In genomic region chr5:157222506-157223230, GRCh38 we compare ENCODE assay signal across 11 cellular contexts. TPM values are rescaled to one million over a fixed set of nuclear protein-coding genes. Genes with fewer than 3 reads are reported as not detected.
A peak's percentile ranks its signal among the peaks of the same experiment; 100 is the strongest.
DNase-seq lines count a peak whose midpoint lies in the region; ATAC-seq and TF ChIP-seq lines count a peak whose summit lies in the region.
"Had no signal": no experiment of that assay in that cellular context is flagged by ENCODE, and none has a peak within 500 bp of the region (broad histone marks: within the 10 kb centered on the region; RNA-seq: fewer than 3 reads in every experiment).

No MANE protein-coding gene starts in this region.

- no peaks in the 10 kb centered on the region for H3K9me3 ChIP-seq in effector memory CD4-positive, alpha-beta T cell (ENCODE audit: control insufficient read depth, low read length)
- H3K9me3 ChIP-seq in aorta (ENCODE audit: control insufficient read depth, low read length) (no peaks in the 10 kb centered on the region), esophagus squamous epithelium (no peaks in the 10 kb centered on the region)

- peaks cover 67% of the 10 kb centered on the region for H3K4me1 ChIP-seq in effector memory CD4-positive, alpha-beta T cell (ENCODE audit: control insufficient read depth, insufficient read depth, low read length, poor library complexity, severe bottlenecking)
- H3K4me1 ChIP-seq in aorta (ENCODE audit: control insufficient read depth in 1 of 2, insufficient read depth in 2 of 2, low read length in 2 of 2) (no peaks in the 10 kb centered on the region), esophagus squamous epithelium (no peaks in the 10 kb centered on the region)

- ATAC-seq in HG03039 (IDR thresholded peaks at IDR 0.05; ENCODE audit: unreplicated experiment), result peak; percentile 32
- ATAC-seq in aorta (ENCODE audit: low FRiP score), result no peak

- intact Hi-C loops in activated CD4-positive, alpha-beta T cell treated with anti-CD3 and anti-CD28 coated beads, Interleukin-2, amount 10 ng/mL, durations not matched to agents 24 days and 14 days (cut with micrococcal nuclease), result loop anchor here (1.0 to 10.0 kb wide), 10 partner anchors 8 to 382 kb away; partner anchors contain the start of genes HAVCR2 and MED7
- intact Hi-C loops in aorta (cut with DNase I) (no loop called here), esophagus squamous epithelium (cut with DNase I) (no loop called here)

- H3K4me3 ChIP-seq in effector memory CD4-positive, alpha-beta T cell (ENCODE audit: insufficient read depth, low read depth, low read length, poor library complexity, severe bottlenecking), result peak overlapping the region; percentile 19
- no peak overlapping the region for H3K4me3 ChIP-seq in aorta (ENCODE audit: low read length in 2 of 2)
- no peak overlapping the region for H3K4me3 ChIP-seq in esophagus squamous epithelium

- WGBS in aorta, 2 donors, result 80 to 83% methylated on average over 10 of the region's 10 CpGs
- 72 to 80% methylated on average over 10 of the region's 10 CpGs for WGBS in esophagus squamous epithelium, 2 donors

- peaks cover 88% of the 10 kb centered on the region for H3K36me3 Mint-ChIP-seq in activated CD4-positive, alpha-beta T cell treated with anti-CD3 and anti-CD28 coated beads, Interleukin-2, amount 10 ng/mL, durations not matched to agents 24 days and 14 days (ENCODE audit: low read depth)

- H3K9me3 Mint-ChIP-seq in activated CD4-positive, alpha-beta T cell treated with anti-CD3 and anti-CD28 coated beads, Interleukin-2, amount 10 ng/mL, durations not matched to agents 24 days and 14 days, result peaks cover 3% of the 10 kb centered on the region

- peak overlapping the region; percentile 87 for H3K27ac ChIP-seq in effector memory CD4-positive, alpha-beta T cell (ENCODE audit: insufficient read depth, low read length, poor library complexity, severe bottlenecking)
- H3K27ac ChIP-seq in aorta (ENCODE audit: low read depth in 1 of 2, low read length in 2 of 2), result no peak overlapping the region
- no peak overlapping the region for H3K27ac ChIP-seq in esophagus squamous epithelium
- no peak overlapping the region for H3K27ac ChIP-seq in caudate nucleus (ENCODE audit: low read depth, low read length)

- no peak for TF ChIP-seq POLR2A in esophagus squamous epithelium (IDR thresholded peaks at IDR 0.05)

- DNase-seq in activated CD4-positive, alpha-beta T cell treated with anti-CD3 and anti-CD28 coated beads, Interleukin-2, amount 10 ng/mL, durations not matched to agents 24 days and 14 days, result peak; percentile 94
- DNase-seq in effector memory CD4-positive, alpha-beta T cell, result peak; percentile 28 to 57 (median 37)
- peak; percentile 33 to 68 (median 54) for DNase-seq in stimulated activated naive CD4-positive, alpha-beta T cell (lab: John Stamatoyannopoulos, UW)
- DNase-seq in aorta (no peak), esophagus squamous epithelium (lab: John Stamatoyannopoulos, UW) (no peak), amygdala (lab: John Stamatoyannopoulos, UW) (no peak), caudate nucleus (lab: John Stamatoyannopoulos, UW) (no peak)
- DNase-seq: NCI-H1417 had no signal

- no peaks in the 10 kb centered on the region for H3K27me3 ChIP-seq in effector memory CD4-positive, alpha-beta T cell (replicated peaks; ENCODE audit: control insufficient read depth, insufficient read depth, low read length, poor library complexity, severe bottlenecking)
- H3K27me3 ChIP-seq in aorta (ENCODE audit: control insufficient read depth in 1 of 2, insufficient read depth in 2 of 2, low read length in 1 of 2) (no peaks in the 10 kb centered on the region), esophagus squamous epithelium (no peaks in the 10 kb centered on the region)

- no peaks in the 10 kb centered on the region for H3K27me3 Mint-ChIP-seq in activated CD4-positive, alpha-beta T cell treated with anti-CD3 and anti-CD28 coated beads, Interleukin-2, amount 10 ng/mL, durations not matched to agents 24 days and 14 days

- peaks cover 71% of the 10 kb centered on the region for H3K4me1 Mint-ChIP-seq in activated CD4-positive, alpha-beta T cell treated with anti-CD3 and anti-CD28 coated beads, Interleukin-2, amount 10 ng/mL, durations not matched to agents 24 days and 14 days

- H3K4me3 Mint-ChIP-seq in activated CD4-positive, alpha-beta T cell treated with anti-CD3 and anti-CD28 coated beads, Interleukin-2, amount 10 ng/mL, durations not matched to agents 24 days and 14 days, result peak overlapping the region; percentile 85

- H3K36me3 ChIP-seq in effector memory CD4-positive, alpha-beta T cell (ENCODE audit: control insufficient read depth, insufficient read depth, low read length), result peaks cover 74% of the 10 kb centered on the region
- H3K36me3 ChIP-seq in aorta (ENCODE audit: control insufficient read depth in 1 of 2, insufficient read depth in 2 of 2, low read length in 1 of 2), result no peaks in the 10 kb centered on the region
- H3K36me3 ChIP-seq in esophagus squamous epithelium, result no peaks in the 10 kb centered on the region

- TF ChIP-seq CTCF in esophagus squamous epithelium (IDR thresholded peaks at IDR 0.05), result no peak

- peak overlapping the region; percentile 97 for H3K27ac Mint-ChIP-seq in activated CD4-positive, alpha-beta T cell treated with anti-CD3 and anti-CD28 coated beads, Interleukin-2, amount 10 ng/mL, durations not matched to agents 24 days and 14 days

RNA-seq across cellular contexts. Expression of gene ITK, which starts 42.0 kb away (rescaled TPM):
- 230 and 237 TPM in 2 replicates for total RNA-seq in activated CD4-positive, alpha-beta T cell treated with anti-CD3 and anti-CD28 coated beads, Interleukin-2, amount 10 ng/mL, durations not matched to agents 24 days and 14 days
- total RNA-seq in aorta, result 1 to 10 TPM; 3.0 to 4.8 TPM
- polyA plus RNA-seq in aorta, result under 1 TPM; 0.10 to 0.75 TPM
- 1 to 10 TPM in 3 of 4 donors, under 1 TPM in 1; 0.53 to 5.1 (median 3.9) TPM for total RNA-seq in esophagus squamous epithelium

RNA-seq across cellular contexts. Expression of gene CYFIP2, which starts 43.3 kb away (rescaled TPM):
- 180 and 193 TPM in 2 replicates for total RNA-seq in activated CD4-positive, alpha-beta T cell treated with anti-CD3 and anti-CD28 coated beads, Interleukin-2, amount 10 ng/mL, durations not matched to agents 24 days and 14 days
- total RNA-seq in aorta, result 100 to 1,000 TPM in 1 of 2 donors, 10 to 100 TPM in 1; 42.0 to 144 TPM
- polyA plus RNA-seq in aorta, result 100 to 1,000 TPM in 1 of 2 donors, 10 to 100 TPM in 1; 84.9 to 141 TPM
- total RNA-seq in esophagus squamous epithelium, result 10 to 100 TPM in 1 of 4 donors, 1 to 10 TPM in 3; 4.2 to 10.3 (median 8.1) TPM

RNA-seq across cellular contexts. Expression of gene GARIN3, which starts 56.6 kb away (rescaled TPM):
- 0.19 and 0.36 TPM in 2 replicates for total RNA-seq in activated CD4-positive, alpha-beta T cell treated with anti-CD3 and anti-CD28 coated beads, Interleukin-2, amount 10 ng/mL, durations not matched to agents 24 days and 14 days
- total RNA-seq in aorta (not detected), esophagus squamous epithelium (not detected)
- polyA plus RNA-seq in aorta, result not detected
- total RNA-seq: mucosa of gallbladder, urinary bladder had no signal
- polyA plus RNA-seq: urinary bladder had no signal

Comparison
In these comparisons a context has a peak if more than half of its experiments do, and no peak if none do; other contexts are left out.
1. DNase-seq: peak in activated CD4-positive, alpha-beta T cell treated with anti-CD3 and anti-CD28 coated beads, Interleukin-2, amount 10 ng/mL, durations not matched to agents 24 days and 14 days (single experiment), effector memory CD4-positive, alpha-beta T cell (3 of 3) and stimulated activated naive CD4-positive, alpha-beta T cell (6 of 6); none in aorta (0 of 2), esophagus squamous epithelium (single experiment), amygdala (0 of 56) and caudate nucleus (0 of 61).
2. RNA of gene ITK, which starts 42.0 kb away (total RNA-seq): 230 to 237 TPM in activated CD4-positive, alpha-beta T cell treated with anti-CD3 and anti-CD28 coated beads, Interleukin-2, amount 10 ng/mL, durations not matched to agents 24 days and 14 days; 0.53 to 5.1 TPM in esophagus squamous epithelium and 3.0 to 4.8 TPM in aorta; every median in the first group is over 10 times any median in the second.